31 cellular contexts compared by ENCODE assay signal in genomic region chr15:34213690-34214089, GRCh38. TPM values are rescaled to one million over a fixed set of nuclear protein-coding genes. Genes with fewer than 3 reads are reported as not detected.
A peak's percentile ranks its signal among the peaks of the same experiment; 100 is the strongest.
DNase-seq lines count a peak whose midpoint lies in the region; ATAC-seq and TF ChIP-seq lines count a peak whose summit lies in the region.
"Had no signal": no experiment of that assay in that cellular context is flagged by ENCODE, and none has a peak within 500 bp of the region (broad histone marks: within the 10 kb centered on the region; RNA-seq: fewer than 3 reads in every experiment).

No MANE protein-coding gene starts in this region.

- no peak overlapping the region for H3K9ac ChIP-seq in HUES48 (ENCODE audit: low read depth, low read length)
- H3K9ac ChIP-seq in neural progenitor cell, result no peak overlapping the region
- H3K9ac ChIP-seq: GM23248 had no signal

- H3K36me3 Mint-ChIP-seq in neural progenitor cell, result no peaks in the 10 kb centered on the region
- H3K36me3 Mint-ChIP-seq in activated T-cell treated with anti-CD3 and anti-CD28 coated beads, Interleukin-2, amount 50 U/mL, for 72 hours (ENCODE audit: insufficient read depth in 2 of 2), result no peaks in the 10 kb centered on the region
- H3K36me3 Mint-ChIP-seq: activated naive CD8-positive, alpha-beta T cell treated with anti-CD3 and anti-CD28 coated beads, Interleukin-2, amount 10 ng/mL, durations not matched to agents 7 days and 5 days; naive B cell had no signal

- peak overlapping the region; percentile 57 for H3K4me3 ChIP-seq in HUES48 (ENCODE audit: low read depth, low read length)
- no peak overlapping the region for H3K4me3 ChIP-seq in brain microvascular endothelial cell (ENCODE audit: low read depth, low read length)
- H3K4me3 ChIP-seq in neural progenitor cell, result no peak overlapping the region
- no peak overlapping the region for H3K4me3 ChIP-seq in PC-9
- H3K4me3 ChIP-seq: GM23248, K562, prostate gland, right lobe of liver, SJCRH30, spleen, tibial nerve had no signal

- H3K36me3 ChIP-seq in HUES48 (ENCODE audit: control insufficient read depth, insufficient read depth, low read length) (no peaks in the 10 kb centered on the region), brain microvascular endothelial cell (replicated peaks) (no peaks in the 10 kb centered on the region), neural progenitor cell (no peaks in the 10 kb centered on the region), PC-9 (ENCODE audit: low read depth) (no peaks in the 10 kb centered on the region)
- H3K36me3 ChIP-seq: prostate gland, right lobe of liver, SJCRH30, spleen, tibial nerve had no signal

- H3K79me2 ChIP-seq in neural progenitor cell (ENCODE audit: low read depth), result peaks cover 8% of the 10 kb centered on the region
- peaks cover 8% of the 10 kb centered on the region for H3K79me2 ChIP-seq in PC-9 (ENCODE audit: low read depth)

- BruUV-seq in PC-9 (replicated peaks; lab: Mats Ljungman, UMichigan), result no TSS peak

- H3K27ac Mint-ChIP-seq in neural progenitor cell, result no peak overlapping the region
- no peak overlapping the region for H3K27ac Mint-ChIP-seq in activated T-cell treated with anti-CD3 and anti-CD28 coated beads, Interleukin-2, amount 50 U/mL, for 72 hours
- H3K27ac Mint-ChIP-seq: activated naive CD8-positive, alpha-beta T cell treated with anti-CD3 and anti-CD28 coated beads, Interleukin-2, amount 10 ng/mL, durations not matched to agents 7 days and 5 days; activated T-cell treated with anti-CD3 and anti-CD28 coated beads, Interleukin-2, amount 50 U/mL, for 24 hours; effector memory CD8-positive, alpha-beta T cell; naive B cell had no signal

- CTCF ChIA-PET in PC-9 (lab: Charles Lee), result no interaction called here

- H3F3A ChIP-seq in neural progenitor cell (ENCODE audit: low read depth) (no peaks in the 10 kb centered on the region), PC-9 (ENCODE audit: insufficient read depth, low read depth) (peaks cover 10% of the 10 kb centered on the region)

- H3K4me2 ChIP-seq in neural progenitor cell (no peak overlapping the region), PC-9 (no peak overlapping the region)

- TF ChIP-seq CTCF in GM12873 (IDR thresholded peaks at IDR 0.05; ENCODE audit: insufficient read depth, low read depth, low read length, missing control alignments) (peak; percentile 5), brain microvascular endothelial cell (IDR thresholded peaks at IDR 0.05; ENCODE audit: low read depth, low read length, missing control alignments) (peak; percentile 11), neural progenitor cell (IDR thresholded peaks at IDR 0.05) (no peak), PC-9 (conservative IDR thresholded peaks at IDR 0.05) (no peak)

- H3K27ac ChIP-seq in HUES48 (ENCODE audit: low read depth, low read length) (peak overlapping the region; percentile 91), brain microvascular endothelial cell (no peak overlapping the region), neural progenitor cell (no peak overlapping the region), PC-9 (no peak overlapping the region)
- H3K27ac ChIP-seq: C4-2B, GM23248, prostate gland, right lobe of liver, SJCRH30, spleen, tibial nerve had no signal

- no peaks in the 10 kb centered on the region for H3K4me1 Mint-ChIP-seq in neural progenitor cell
- peaks cover 14% of the 10 kb centered on the region for H3K4me1 Mint-ChIP-seq in activated T-cell treated with anti-CD3 and anti-CD28 coated beads, Interleukin-2, amount 50 U/mL, for 72 hours (ENCODE audit: low read depth)

- H3K9me3 ChIP-seq in HUES48 (ENCODE audit: control insufficient read depth, insufficient read depth, low read length) (no peaks in the 10 kb centered on the region), neural progenitor cell (ENCODE audit: low read depth) (no peaks in the 10 kb centered on the region), PC-9 (ENCODE audit: insufficient read depth, low read depth) (no peaks in the 10 kb centered on the region)
- H3K9me3 ChIP-seq: prostate gland, right lobe of liver, SJCRH30, spleen, tibial nerve had no signal

- H3K4me1 ChIP-seq in HUES48 (ENCODE audit: control insufficient read depth, insufficient read depth, low read length) (peaks cover 31% of the 10 kb centered on the region), neural progenitor cell (peaks cover 4% of the 10 kb centered on the region), PC-9 (replicated peaks; ENCODE audit: insufficient read depth) (peaks cover 14% of the 10 kb centered on the region)
- H3K4me1 ChIP-seq: SJCRH30 had no signal

- H3K27me3 ChIP-seq in HUES48 (ENCODE audit: control insufficient read depth, insufficient read depth, low read length) (no peaks in the 10 kb centered on the region), brain microvascular endothelial cell (replicated peaks) (no peaks in the 10 kb centered on the region), neural progenitor cell (no peaks in the 10 kb centered on the region), PC-9 (ENCODE audit: insufficient read depth, low read depth) (no peaks in the 10 kb centered on the region)
- H3K27me3 ChIP-seq: right lobe of liver, spleen, tibial nerve had no signal

- in situ Hi-C loops in brain microvascular endothelial cell (cut with HindIII; ENCODE audit: low pct_ligation_motif_present, low sequenced_read_pairs), result no loop called here

- H3K27me3 Mint-ChIP-seq in neural progenitor cell (ENCODE audit: insufficient read depth, low read depth), result peaks cover 4% of the 10 kb centered on the region
- H3K27me3 Mint-ChIP-seq in activated T-cell treated with anti-CD3 and anti-CD28 coated beads, Interleukin-2, amount 50 U/mL, for 72 hours (ENCODE audit: low read depth), result peaks cover 6% of the 10 kb centered on the region
- H3K27me3 Mint-ChIP-seq: activated T-cell treated with anti-CD3 and anti-CD28 coated beads, Interleukin-2, amount 50 U/mL, for 24 hours had no signal

- no peak for ATAC-seq in activated T-cell treated with anti-CD3 and anti-CD28 coated beads, Interleukin-2, amount 50 U/mL, for 72 hours (replicated peaks in 1 of 2)
- no peak for ATAC-seq in GM21515 (IDR thresholded peaks at IDR 0.05; ENCODE audit: unreplicated experiment)
- ATAC-seq: effector memory CD8-positive, alpha-beta T cell; K562; right lobe of liver had no signal

- no peak overlapping the region for H3K4me3 Mint-ChIP-seq in neural progenitor cell
- H3K4me3 Mint-ChIP-seq in activated T-cell treated with anti-CD3 and anti-CD28 coated beads, Interleukin-2, amount 50 U/mL, for 72 hours, result no peak overlapping the region
- H3K4me3 Mint-ChIP-seq: activated naive CD8-positive, alpha-beta T cell treated with anti-CD3 and anti-CD28 coated beads, Interleukin-2, amount 10 ng/mL, durations not matched to agents 7 days and 5 days; activated T-cell treated with anti-CD3 and anti-CD28 coated beads, Interleukin-2, amount 50 U/mL, for 24 hours; effector memory CD8-positive, alpha-beta T cell; naive B cell had no signal

- H2AFZ ChIP-seq in neural progenitor cell (replicated peaks) (peak overlapping the region; percentile 18), PC-9 (no peak overlapping the region)
- H2AFZ ChIP-seq: GM23248 had no signal

- POLR2A ChIA-PET in PC-9 (lab: Charles Lee; ENCODE audit: unreplicated experiment), result no interaction called here

- no peaks in the 10 kb centered on the region for H3K9me2 ChIP-seq in PC-9 (ENCODE audit: insufficient read depth)

- H4K20me1 ChIP-seq in neural progenitor cell (ENCODE audit: low read depth), result peaks cover 4% of the 10 kb centered on the region
- no peaks in the 10 kb centered on the region for H4K20me1 ChIP-seq in PC-9 (ENCODE audit: insufficient read depth)

- intact Hi-C loops in PC-9 (cut with micrococcal nuclease; ENCODE audit: unreplicated experiment), result no loop called here

- DNase-seq in brain microvascular endothelial cell (no peak), neural progenitor cell (ENCODE audit: low spot score) (no peak), PC-9 (no peak)
- no peak for DNase-seq in activated T-cell treated with anti-CD3 and anti-CD28 coated beads, Interleukin-2, amount 50 U/mL, for 72 hours
- DNase-seq: activated CD4-positive, alpha-beta T cell treated with anti-CD3 and anti-CD28 coated beads for 4 hours; activated gamma-delta T cell treated with Interleukin-2 at 50 U/mL for 16 hours; activated naive CD8-positive, alpha-beta T cell treated with anti-CD3 and anti-CD28 coated beads, Interleukin-2, amount 10 ng/mL, durations not matched to agents 7 days and 5 days; activated T-cell treated with anti-CD3 and anti-CD28 coated beads, Interleukin-2, amount 50 U/mL, for 24 hours; caudate nucleus; COR-L47; cortex of kidney; effector memory CD8-positive, alpha-beta T cell; GDM1; GM23248; midbrain; naive B cell; NCI-H1092 treated with DMSO at 0.1 percent for 48 hours; NCI-H187 treated with DMSO at 0.1 percent for 48 hours; NCI-H2171 treated with DMSO at 0.1 percent for 48 hours; NCI-H510A treated with DMSO at 0.1 percent for 48 hours; right lobe of liver; SJCRH30; spleen; SW 1271 had no signal

- H3K9me3 Mint-ChIP-seq in neural progenitor cell, result no peaks in the 10 kb centered on the region
- H3K9me3 Mint-ChIP-seq in activated T-cell treated with anti-CD3 and anti-CD28 coated beads, Interleukin-2, amount 50 U/mL, for 72 hours, result no peaks in the 10 kb centered on the region
- H3K9me3 Mint-ChIP-seq: activated naive CD8-positive, alpha-beta T cell treated with anti-CD3 and anti-CD28 coated beads, Interleukin-2, amount 10 ng/mL, durations not matched to agents 7 days and 5 days; activated T-cell treated with anti-CD3 and anti-CD28 coated beads, Interleukin-2, amount 50 U/mL, for 24 hours; effector memory CD8-positive, alpha-beta T cell; naive B cell had no signal

RNA-seq across cellular contexts. Expression of gene KATNBL1, which starts 3.8 kb away (rescaled TPM):
- total RNA-seq in neural progenitor cell (ENCODE audit: low replicate concordance), result 124 and 178 TPM in 2 replicates
- total RNA-seq in activated T-cell treated with anti-CD3 and anti-CD28 coated beads, Interleukin-2, amount 50 U/mL, for 72 hours, result 10 to 100 TPM; 39.2 to 41.3 TPM
- 40.4 and 40.7 TPM in 2 replicates for total RNA-seq in PC-9 (2021)

RNA-seq across cellular contexts. Expression of gene EMC4, which starts 11.1 kb away (rescaled TPM):
- total RNA-seq in neural progenitor cell (ENCODE audit: low replicate concordance) (139 and 173 TPM in 2 replicates), PC-9 (2021) (112 and 114 TPM in 2 replicates)
- total RNA-seq in activated T-cell treated with anti-CD3 and anti-CD28 coated beads, Interleukin-2, amount 50 U/mL, for 72 hours, result 10 to 100 TPM; 74.6 to 85.0 TPM

Comparison
In these comparisons a context has a peak if more than half of its experiments do, and no peak if none do; other contexts are left out.
1. CTCF ChIP-seq: peak in GM12873 (single experiment) and brain microvascular endothelial cell (single experiment); none in neural progenitor cell (single experiment) and PC-9 (single experiment).